19 cellular contexts compared by ENCODE assay signal in the genomic region with DNA sequence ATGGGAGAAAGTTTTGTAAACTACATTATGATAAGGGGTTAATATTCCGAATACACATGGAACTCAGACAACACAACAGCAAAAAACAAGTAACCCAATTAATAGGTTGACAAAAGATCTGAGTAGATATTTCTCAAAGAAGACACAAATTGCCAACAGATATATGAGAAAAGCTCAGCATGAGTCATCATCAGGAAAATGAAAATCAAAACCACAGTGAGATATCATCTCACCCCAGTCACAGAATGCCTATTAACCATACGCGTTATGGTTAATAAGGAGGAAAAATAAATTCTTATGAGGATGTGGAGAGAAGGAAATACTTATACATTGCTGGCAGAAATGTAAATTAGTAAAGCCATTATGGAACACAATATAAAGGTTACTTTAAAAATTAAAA.
DNase-seq lines count a peak whose midpoint lies in the region; ATAC-seq, FAIRE-seq and TF ChIP-seq lines count a peak whose summit lies in the region.
"Had no signal": no experiment of that assay in that cellular context is flagged by ENCODE, and none has a peak within 500 bp of the region (broad histone marks: within the 10 kb centered on the region; RNA-seq: fewer than 3 reads in every experiment).

No MANE protein-coding gene starts in this region.

- H3K27me3 ChIP-seq in astrocyte (ENCODE audit: insufficient read depth, low read length), result no peaks in the 10 kb centered on the region
- H3K27me3 ChIP-seq: BLaER1 had no signal

- CTCF ChIA-PET in A549 (lab: Yijun Ruan, JAX), result no interaction called here

- no peaks in the 10 kb centered on the region for H3K36me3 ChIP-seq in astrocyte (ENCODE audit: insufficient read depth, low read length)
- H3K36me3 ChIP-seq: BLaER1 had no signal

- DNase-seq in A549 (ENCODE audit: low read depth in 1 of 2, low spot score in 1 of 2), result no peak
- peak; percentile 26 for DNase-seq in HCEC 1CT
- DNase-seq in astrocyte (ENCODE audit: low read depth), result peak; percentile 15
- peak; percentile 22 for DNase-seq in fibroblast of mammary gland (ENCODE audit: low read depth)
- no peak for DNase-seq in activated gamma-delta T cell (lab: John Stamatoyannopoulos, UW)
- DNase-seq in stimulated activated CD4-positive, alpha-beta T cell treated with anti-CD3 and anti-CD28 coated beads, Interleukin-15, amount 100 ng/mL, for 24 hours, result no peak
- DNase-seq in KBM-7, result no peak
- DNase-seq: 8988T; CD8-positive, alpha-beta memory T cell; DND-41; H7; NCI-H1048; NCI-H146; NCI-H2081; NCI-H510A treated with DMSO at 0.1 percent for 48 hours; NCI-H82 had no signal

- peaks cover 8% of the 10 kb centered on the region for H3K9me3 Mint-ChIP-seq in astrocyte (ENCODE audit: unreplicated experiment)

- FAIRE-seq in A549 (lab: Jason Lieb, UNC) (no peak), astrocyte (lab: Jason Lieb, UNC) (no peak)

- TF ChIP-seq POLR2A in A549 (IDR thresholded peaks at IDR 0.05; ENCODE audit: low read length), result no peak

- no peak overlapping the region for H2AFZ ChIP-seq in astrocyte (ENCODE audit: low read depth, low read length)

- H3K4me1 Mint-ChIP-seq in astrocyte (ENCODE audit: low read depth, unreplicated experiment), result no peaks in the 10 kb centered on the region
- H3K4me1 Mint-ChIP-seq: CD8-positive, alpha-beta memory T cell had no signal

- no peaks in the 10 kb centered on the region for H3K27me3 Mint-ChIP-seq in astrocyte (ENCODE audit: low read depth, unreplicated experiment)
- H3K27me3 Mint-ChIP-seq: CD8-positive, alpha-beta memory T cell had no signal

- H3K4me2 ChIP-seq in A549 (no peak overlapping the region), astrocyte (ENCODE audit: low read length) (no peak overlapping the region)
- H3K4me2 ChIP-seq: BLaER1 had no signal

- H3K4me3 ChIP-seq in A549, result no peak overlapping the region
- H3K4me3 ChIP-seq in astrocyte (ENCODE audit: insufficient read depth, low read depth, low read length), result no peak overlapping the region
- no peak overlapping the region for H3K4me3 ChIP-seq in fibroblast of mammary gland (ENCODE audit: control insufficient read depth, low read depth, low read length)
- H3K4me3 ChIP-seq: BLaER1 had no signal

- no peaks in the 10 kb centered on the region for H4K20me1 ChIP-seq in astrocyte (ENCODE audit: insufficient read depth, low read length)
- H4K20me1 ChIP-seq: BLaER1 had no signal

- no peak overlapping the region for H3K9ac ChIP-seq in astrocyte (ENCODE audit: low read length)
- H3K9ac ChIP-seq: BLaER1 had no signal

- TF ChIP-seq EP300 in A549 (IDR thresholded peaks at IDR 0.05), result no peak

- H3K36me3 Mint-ChIP-seq in astrocyte (ENCODE audit: low read depth, unreplicated experiment), result no peaks in the 10 kb centered on the region
- H3K36me3 Mint-ChIP-seq: CD8-positive, alpha-beta memory T cell had no signal

- no peak for ATAC-seq in A549
- ATAC-seq in GM18867 (IDR thresholded peaks at IDR 0.05; ENCODE audit: unreplicated experiment), result no peak

- TF ChIP-seq RAD21 in A549 (conservative IDR thresholded peaks at IDR 0.05 in 1 of 2, IDR thresholded peaks at IDR 0.05 in 1 of 2), result no peak

- H3K79me2 ChIP-seq in astrocyte (ENCODE audit: insufficient read depth, low read length), result no peaks in the 10 kb centered on the region

- H3K27ac ChIP-seq in A549, result no peak overlapping the region
- no peak overlapping the region for H3K27ac ChIP-seq in astrocyte (ENCODE audit: low read depth, low read length)
- H3K27ac ChIP-seq: BLaER1, HL-60 had no signal

- TF ChIP-seq CTCF in A549 (IDR thresholded peaks at IDR 0.05) (no peak), astrocyte (IDR thresholded peaks at IDR 0.05; ENCODE audit: insufficient read depth, low read depth, low read length) (no peak), fibroblast of mammary gland (conservative IDR thresholded peaks at IDR 0.05; ENCODE audit: control insufficient read depth, insufficient read depth, low read depth, low read length) (no peak)

- no peaks in the 10 kb centered on the region for H3K4me1 ChIP-seq in A549
- H3K4me1 ChIP-seq in astrocyte (ENCODE audit: insufficient read depth, low read length), result no peaks in the 10 kb centered on the region
- H3K4me1 ChIP-seq: BLaER1 had no signal

- POLR2A ChIA-PET in A549 (lab: Yijun Ruan, JAX), result no interaction called here

- H3K4me3 Mint-ChIP-seq in astrocyte (ENCODE audit: unreplicated experiment), result no peak overlapping the region
- H3K4me3 Mint-ChIP-seq: CD8-positive, alpha-beta memory T cell had no signal

- no peak overlapping the region for H3K27ac Mint-ChIP-seq in astrocyte (ENCODE audit: unreplicated experiment)
- H3K27ac Mint-ChIP-seq: CD8-positive, alpha-beta memory T cell had no signal

- H3K9me3 ChIP-seq in A549 (peaks cover 6% of the 10 kb centered on the region; the same call in 2 of the 3 replicates), astrocyte (ENCODE audit: insufficient read depth, low read depth, low read length) (no peaks in the 10 kb centered on the region)

- WGBS in A549 (ENCODE audit: missing lambda C conversion rate), result 85% methylated on average over 3 of the region's 3 CpGs

- in situ Hi-C loops in KBM-7 (cut with MboI; ENCODE audit: low pct_unique_long_range_greater_than_20kb, low sequenced_read_pairs), result no loop called here

TF ChIP-seq in A549, 52 proteins besides CTCF, POLR2A, EP300 and RAD21:
- TF ChIP-seq FOSL2 (IDR thresholded peaks at IDR 0.05), result no peak
- TF ChIP-seq FOSL2 (CRISPR knock-in tag; IDR thresholded peaks at IDR 0.05), result peak; percentile 45; the same call in 1 of the 2 replicates
- no peak for TF ChIP-seq PHF8 (IDR thresholded peaks at IDR 0.05; ENCODE audit: borderline replicate concordance, low read depth)
- TF ChIP-seq, protein P1, sequence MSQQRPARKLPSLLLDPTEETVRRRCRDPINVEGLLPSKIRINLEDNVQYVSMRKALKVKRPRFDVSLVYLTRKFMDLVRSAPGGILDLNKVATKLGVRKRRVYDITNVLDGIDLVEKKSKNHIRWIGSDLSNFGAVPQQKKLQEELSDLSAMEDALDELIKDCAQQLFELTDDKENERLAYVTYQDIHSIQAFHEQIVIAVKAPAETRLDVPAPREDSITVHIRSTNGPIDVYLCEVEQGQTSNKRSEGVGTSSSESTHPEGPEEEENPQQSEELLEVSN (IDR thresholded peaks at IDR 0.05; ENCODE audit: borderline replicate concordance, low read depth), result no peak
TF ChIP-seq in A549: peak in this region for 1.

Comparison
In these comparisons a context has a peak if more than half of its experiments do, and no peak if none do; other contexts are left out.
1. DNase-seq: peak in HCEC 1CT (single experiment), astrocyte (single experiment) and fibroblast of mammary gland (single experiment); none in A549 (0 of 2), activated gamma-delta T cell (single experiment), stimulated activated CD4-positive, alpha-beta T cell treated with anti-CD3 and anti-CD28 coated beads, Interleukin-15, amount 100 ng/mL, for 24 hours (single experiment) and KBM-7 (single experiment).